Comparison of ENCODE assay signal across 1 cellular context in the genomic region with DNA sequence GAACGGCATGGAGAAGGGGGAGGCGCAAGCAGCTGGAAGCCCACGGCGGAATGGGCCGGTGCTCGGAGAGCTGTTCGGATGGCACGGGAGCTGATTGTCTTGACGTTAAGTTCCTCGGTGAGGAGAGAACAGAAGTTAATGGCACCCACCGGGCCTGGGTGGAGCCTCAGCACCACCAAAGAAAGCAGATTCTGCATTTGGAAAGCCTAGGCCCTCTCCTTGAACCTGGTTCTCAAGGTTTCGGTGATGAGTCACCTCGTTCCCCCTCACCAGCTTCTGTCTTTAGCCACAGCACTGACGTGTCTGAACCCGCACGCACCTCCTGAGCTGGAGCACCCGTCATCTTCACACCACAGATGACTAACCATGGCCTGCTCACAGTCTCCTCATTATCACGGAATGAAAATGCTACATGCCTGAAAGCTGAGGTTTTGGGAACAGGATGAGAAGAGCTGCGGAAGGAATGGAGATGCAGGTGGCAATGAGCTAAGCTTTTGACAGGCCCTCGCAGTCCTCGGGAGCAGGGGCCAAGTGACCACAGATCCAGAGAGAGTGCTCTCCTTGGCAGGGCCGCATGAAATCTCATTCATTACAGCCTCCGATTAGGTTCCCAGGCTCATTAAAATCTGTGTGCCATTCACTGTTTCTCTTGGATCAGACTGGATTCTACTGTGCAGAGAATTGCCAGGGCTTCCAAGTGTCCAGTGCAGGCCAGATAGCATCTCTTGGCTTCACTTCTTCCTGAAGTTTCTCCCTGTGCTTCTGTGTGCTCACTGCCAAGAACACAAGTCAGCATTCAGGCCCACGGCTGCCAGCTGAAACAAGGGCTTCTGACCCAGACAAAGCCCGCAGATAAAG.
TF ChIP-seq lines count a peak whose summit lies in the region.

No MANE protein-coding gene starts in this region.

TF ChIP-seq in K562, 482 proteins besides CTCF, POLR2A, EP300 and RAD21 (continued from another document and continues in another):
- TF ChIP-seq, protein P1, sequence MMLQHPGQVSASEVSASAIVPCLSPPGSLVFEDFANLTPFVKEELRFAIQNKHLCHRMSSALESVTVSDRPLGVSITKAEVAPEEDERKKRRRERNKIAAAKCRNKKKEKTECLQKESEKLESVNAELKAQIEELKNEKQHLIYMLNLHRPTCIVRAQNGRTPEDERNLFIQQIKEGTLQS (IDR thresholded peaks at IDR 0.05) = peak; percentile 95
- TF ChIP-seq, protein P1 (CRISPR knock-in tag; conservative IDR thresholded peaks at IDR 0.05) = peak; percentile 69; the same call in 1 of the 2 replicates
- TF ChIP-seq RBM22 (IDR thresholded peaks at IDR 0.05; ENCODE audit: low read depth, low read length, poor library complexity, severe bottlenecking) (no peak), ZNF175 (CRISPR knock-in tag; IDR thresholded peaks at IDR 0.05; ENCODE audit: low read depth) (no peak), BHLHE40 (IDR thresholded peaks at IDR 0.05; ENCODE audit: low read length) (peak; percentile 63), CSDE1 (IDR thresholded peaks at IDR 0.05) (no peak), MTA2 (IDR thresholded peaks at IDR 0.05; ENCODE audit: low read depth) (no peak), TRIM24 (IDR thresholded peaks at IDR 0.05) (0 out of 4 replicates have a peak, but pooled peaks of 1 of the 2 experiments have one; percentile 22), HNRNPL (IDR thresholded peaks at IDR 0.05; ENCODE audit: low read depth, low read length) (no peak), ATF7 (IDR thresholded peaks at IDR 0.05) (peak; percentile 56; the same call in 1 of the 2 replicates), SMARCA4 (IDR thresholded peaks at IDR 0.05) (peak; percentile 50; the same call in 1 of the 2 replicates), ZNF3 (CRISPR knock-in tag; IDR thresholded peaks at IDR 0.05) (no peak), ZNF197 (CRISPR knock-in tag; IDR thresholded peaks at IDR 0.05; ENCODE audit: low read depth) (no peak), SMARCE1 (IDR thresholded peaks at IDR 0.05) (peak; percentile 78), SIN3B (IDR thresholded peaks at IDR 0.05; ENCODE audit: low read depth) (no peak), KDM1A (IDR thresholded peaks at IDR 0.05) (no peak; a peak in 1 of 4 replicates), RBM15 (IDR thresholded peaks at IDR 0.05; ENCODE audit: insufficient read depth, low read length) (no peak), GABPB1 (CRISPR knock-in tag; IDR thresholded peaks at IDR 0.05) (0 out of 2 replicates have a peak, but pooled peaks have one; percentile 21), PURB (CRISPR knock-in tag; IDR thresholded peaks at IDR 0.05; ENCODE audit: low read depth) (no peak), MECOM (CRISPR knock-in tag; IDR thresholded peaks at IDR 0.05) (no peak)
- TF ChIP-seq, protein P2, sequence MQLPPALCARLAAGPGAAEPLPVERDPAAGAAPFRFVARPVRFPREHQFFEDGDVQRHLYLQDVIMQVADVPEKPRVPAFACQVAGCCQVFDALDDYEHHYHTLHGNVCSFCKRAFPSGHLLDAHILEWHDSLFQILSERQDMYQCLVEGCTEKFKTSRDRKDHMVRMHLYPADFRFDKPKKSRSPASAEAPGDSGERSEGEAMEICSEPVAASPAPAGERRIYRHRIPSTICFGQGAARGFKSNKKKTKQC (CRISPR knock-in tag; IDR thresholded peaks at IDR 0.05) = no peak
- TF ChIP-seq, protein P3, sequence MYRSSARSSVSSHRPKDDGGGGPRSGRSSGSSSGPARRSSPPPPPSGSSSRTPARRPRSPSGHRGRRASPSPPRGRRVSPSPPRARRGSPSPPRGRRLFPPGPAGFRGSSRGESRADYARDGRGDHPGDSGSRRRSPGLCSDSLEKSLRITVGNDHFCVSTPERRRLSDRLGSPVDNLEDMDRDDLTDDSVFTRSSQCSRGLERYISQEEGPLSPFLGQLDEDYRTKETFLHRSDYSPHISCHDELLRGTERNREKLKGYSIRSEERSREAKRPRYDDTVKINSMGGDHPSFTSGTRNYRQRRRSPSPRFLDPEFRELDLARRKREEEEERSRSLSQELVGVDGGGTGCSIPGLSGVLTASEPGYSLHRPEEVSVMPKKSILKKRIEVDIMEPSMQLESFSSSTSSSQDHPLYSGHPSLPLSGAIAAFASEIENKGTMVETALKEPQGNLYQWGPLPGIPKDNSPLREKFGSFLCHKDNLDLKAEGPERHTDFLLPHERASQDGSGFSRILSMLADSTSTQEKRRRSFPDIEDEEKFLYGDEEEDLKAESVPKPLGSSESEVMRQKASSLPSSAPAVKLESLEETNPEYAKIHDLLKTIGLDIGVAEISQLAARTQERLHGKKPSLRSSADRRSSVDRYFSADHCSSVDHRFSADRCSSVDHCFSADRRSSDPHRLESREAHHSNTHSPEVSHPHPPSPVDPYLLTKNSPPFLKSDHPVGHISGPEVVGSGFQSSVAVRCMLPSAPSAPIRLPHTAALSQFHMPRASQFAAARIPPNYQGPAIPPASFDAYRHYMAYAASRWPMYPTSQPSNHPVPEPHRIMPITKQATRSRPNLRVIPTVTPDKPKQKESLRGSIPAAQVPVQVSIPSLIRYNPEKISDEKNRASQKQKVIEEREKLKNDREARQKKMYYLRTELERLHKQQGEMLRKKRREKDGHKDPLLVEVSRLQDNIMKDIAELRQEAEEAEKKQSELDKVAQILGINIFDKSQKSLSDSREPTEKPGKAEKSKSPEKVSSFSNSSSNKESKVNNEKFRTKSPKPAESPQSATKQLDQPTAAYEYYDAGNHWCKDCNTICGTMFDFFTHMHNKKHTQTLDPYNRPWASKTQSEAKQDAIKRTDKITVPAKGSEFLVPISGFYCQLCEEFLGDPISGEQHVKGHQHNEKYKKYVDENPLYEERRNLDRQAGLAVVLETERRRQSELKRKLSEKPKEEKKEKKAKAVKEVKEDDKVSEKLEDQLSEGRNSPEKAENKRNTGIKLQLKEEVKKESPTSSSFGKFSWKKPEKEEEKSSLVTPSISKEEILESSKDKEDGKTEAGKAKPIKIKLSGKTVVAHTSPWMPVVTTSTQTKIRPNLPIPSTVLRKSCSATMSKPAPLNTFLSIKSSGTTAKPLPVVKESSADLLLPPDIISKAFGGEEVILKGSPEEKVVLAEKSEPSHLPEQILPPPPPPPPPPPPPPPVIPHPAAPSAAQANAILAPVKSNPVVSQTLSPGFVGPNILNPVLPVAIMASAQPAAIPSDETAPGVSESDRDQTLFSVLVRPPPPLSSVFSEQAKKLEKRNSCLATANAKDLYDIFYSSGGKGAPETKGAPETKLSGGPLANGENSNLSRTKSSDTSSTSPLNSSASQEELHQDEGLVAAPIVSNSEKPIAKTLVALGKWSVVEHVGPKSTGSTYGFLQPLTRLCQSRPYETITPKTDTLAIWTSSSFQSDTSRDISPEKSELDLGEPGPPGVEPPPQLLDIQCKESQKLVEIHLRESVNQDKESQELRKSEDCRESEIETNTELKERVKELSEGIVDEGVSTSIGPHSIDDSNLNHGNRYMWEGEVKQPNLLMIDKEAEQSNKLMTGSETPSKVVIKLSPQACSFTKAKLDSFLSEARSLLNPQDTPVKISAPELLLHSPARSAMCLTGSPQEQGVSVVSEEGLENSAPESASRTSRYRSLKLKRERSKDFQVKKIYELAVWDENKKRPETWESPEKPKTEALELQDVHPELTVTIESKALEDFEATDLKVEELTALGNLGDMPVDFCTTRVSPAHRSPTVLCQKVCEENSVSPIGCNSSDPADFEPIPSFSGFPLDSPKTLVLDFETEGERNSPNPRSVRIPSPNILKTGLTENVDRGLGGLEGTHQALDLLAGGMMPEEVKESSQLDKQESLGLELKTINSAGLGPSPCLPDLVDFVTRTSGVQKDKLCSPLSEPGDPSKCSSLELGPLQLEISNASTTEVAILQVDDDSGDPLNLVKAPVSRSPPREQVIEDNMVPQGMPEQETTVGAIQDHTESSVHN (IDR thresholded peaks at IDR 0.05; ENCODE audit: borderline replicate concordance in 1 of 2, low read depth in 1 of 2) = peak in 1 of 2 experiments; percentile 62; a peak in 2 of 4 replicates
- TF ChIP-seq, protein P4, sequence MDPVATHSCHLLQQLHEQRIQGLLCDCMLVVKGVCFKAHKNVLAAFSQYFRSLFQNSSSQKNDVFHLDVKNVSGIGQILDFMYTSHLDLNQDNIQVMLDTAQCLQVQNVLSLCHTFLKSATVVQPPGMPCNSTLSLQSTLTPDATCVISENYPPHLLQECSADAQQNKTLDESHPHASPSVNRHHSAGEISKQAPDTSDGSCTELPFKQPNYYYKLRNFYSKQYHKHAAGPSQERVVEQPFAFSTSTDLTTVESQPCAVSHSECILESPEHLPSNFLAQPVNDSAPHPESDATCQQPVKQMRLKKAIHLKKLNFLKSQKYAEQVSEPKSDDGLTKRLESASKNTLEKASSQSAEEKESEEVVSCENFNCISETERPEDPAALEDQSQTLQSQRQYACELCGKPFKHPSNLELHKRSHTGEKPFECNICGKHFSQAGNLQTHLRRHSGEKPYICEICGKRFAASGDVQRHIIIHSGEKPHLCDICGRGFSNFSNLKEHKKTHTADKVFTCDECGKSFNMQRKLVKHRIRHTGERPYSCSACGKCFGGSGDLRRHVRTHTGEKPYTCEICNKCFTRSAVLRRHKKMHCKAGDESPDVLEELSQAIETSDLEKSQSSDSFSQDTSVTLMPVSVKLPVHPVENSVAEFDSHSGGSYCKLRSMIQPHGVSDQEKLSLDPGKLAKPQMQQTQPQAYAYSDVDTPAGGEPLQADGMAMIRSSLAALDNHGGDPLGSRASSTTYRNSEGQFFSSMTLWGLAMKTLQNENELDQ (CRISPR knock-in tag; IDR thresholded peaks at IDR 0.05; ENCODE audit: borderline replicate concordance) = no peak
- TF ChIP-seq, protein P5, sequence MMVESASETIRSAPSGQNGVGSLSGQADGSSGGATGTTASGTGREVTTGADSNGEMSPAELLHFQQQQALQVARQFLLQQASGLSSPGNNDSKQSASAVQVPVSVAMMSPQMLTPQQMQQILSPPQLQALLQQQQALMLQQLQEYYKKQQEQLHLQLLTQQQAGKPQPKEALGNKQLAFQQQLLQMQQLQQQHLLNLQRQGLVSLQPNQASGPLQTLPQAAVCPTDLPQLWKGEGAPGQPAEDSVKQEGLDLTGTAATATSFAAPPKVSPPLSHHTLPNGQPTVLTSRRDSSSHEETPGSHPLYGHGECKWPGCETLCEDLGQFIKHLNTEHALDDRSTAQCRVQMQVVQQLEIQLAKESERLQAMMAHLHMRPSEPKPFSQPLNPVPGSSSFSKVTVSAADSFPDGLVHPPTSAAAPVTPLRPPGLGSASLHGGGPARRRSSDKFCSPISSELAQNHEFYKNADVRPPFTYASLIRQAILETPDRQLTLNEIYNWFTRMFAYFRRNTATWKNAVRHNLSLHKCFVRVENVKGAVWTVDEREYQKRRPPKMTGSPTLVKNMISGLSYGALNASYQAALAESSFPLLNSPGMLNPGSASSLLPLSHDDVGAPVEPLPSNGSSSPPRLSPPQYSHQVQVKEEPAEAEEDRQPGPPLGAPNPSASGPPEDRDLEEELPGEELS (CRISPR knock-in tag; IDR thresholded peaks at IDR 0.05; ENCODE audit: borderline replicate concordance) = no peak
- TF ChIP-seq, protein P6, sequence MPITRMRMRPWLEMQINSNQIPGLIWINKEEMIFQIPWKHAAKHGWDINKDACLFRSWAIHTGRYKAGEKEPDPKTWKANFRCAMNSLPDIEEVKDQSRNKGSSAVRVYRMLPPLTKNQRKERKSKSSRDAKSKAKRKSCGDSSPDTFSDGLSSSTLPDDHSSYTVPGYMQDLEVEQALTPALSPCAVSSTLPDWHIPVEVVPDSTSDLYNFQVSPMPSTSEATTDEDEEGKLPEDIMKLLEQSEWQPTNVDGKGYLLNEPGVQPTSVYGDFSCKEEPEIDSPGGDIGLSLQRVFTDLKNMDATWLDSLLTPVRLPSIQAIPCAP (CRISPR knock-in tag; IDR thresholded peaks at IDR 0.05; ENCODE audit: borderline replicate concordance) = no peak
- TF ChIP-seq, protein P7, sequence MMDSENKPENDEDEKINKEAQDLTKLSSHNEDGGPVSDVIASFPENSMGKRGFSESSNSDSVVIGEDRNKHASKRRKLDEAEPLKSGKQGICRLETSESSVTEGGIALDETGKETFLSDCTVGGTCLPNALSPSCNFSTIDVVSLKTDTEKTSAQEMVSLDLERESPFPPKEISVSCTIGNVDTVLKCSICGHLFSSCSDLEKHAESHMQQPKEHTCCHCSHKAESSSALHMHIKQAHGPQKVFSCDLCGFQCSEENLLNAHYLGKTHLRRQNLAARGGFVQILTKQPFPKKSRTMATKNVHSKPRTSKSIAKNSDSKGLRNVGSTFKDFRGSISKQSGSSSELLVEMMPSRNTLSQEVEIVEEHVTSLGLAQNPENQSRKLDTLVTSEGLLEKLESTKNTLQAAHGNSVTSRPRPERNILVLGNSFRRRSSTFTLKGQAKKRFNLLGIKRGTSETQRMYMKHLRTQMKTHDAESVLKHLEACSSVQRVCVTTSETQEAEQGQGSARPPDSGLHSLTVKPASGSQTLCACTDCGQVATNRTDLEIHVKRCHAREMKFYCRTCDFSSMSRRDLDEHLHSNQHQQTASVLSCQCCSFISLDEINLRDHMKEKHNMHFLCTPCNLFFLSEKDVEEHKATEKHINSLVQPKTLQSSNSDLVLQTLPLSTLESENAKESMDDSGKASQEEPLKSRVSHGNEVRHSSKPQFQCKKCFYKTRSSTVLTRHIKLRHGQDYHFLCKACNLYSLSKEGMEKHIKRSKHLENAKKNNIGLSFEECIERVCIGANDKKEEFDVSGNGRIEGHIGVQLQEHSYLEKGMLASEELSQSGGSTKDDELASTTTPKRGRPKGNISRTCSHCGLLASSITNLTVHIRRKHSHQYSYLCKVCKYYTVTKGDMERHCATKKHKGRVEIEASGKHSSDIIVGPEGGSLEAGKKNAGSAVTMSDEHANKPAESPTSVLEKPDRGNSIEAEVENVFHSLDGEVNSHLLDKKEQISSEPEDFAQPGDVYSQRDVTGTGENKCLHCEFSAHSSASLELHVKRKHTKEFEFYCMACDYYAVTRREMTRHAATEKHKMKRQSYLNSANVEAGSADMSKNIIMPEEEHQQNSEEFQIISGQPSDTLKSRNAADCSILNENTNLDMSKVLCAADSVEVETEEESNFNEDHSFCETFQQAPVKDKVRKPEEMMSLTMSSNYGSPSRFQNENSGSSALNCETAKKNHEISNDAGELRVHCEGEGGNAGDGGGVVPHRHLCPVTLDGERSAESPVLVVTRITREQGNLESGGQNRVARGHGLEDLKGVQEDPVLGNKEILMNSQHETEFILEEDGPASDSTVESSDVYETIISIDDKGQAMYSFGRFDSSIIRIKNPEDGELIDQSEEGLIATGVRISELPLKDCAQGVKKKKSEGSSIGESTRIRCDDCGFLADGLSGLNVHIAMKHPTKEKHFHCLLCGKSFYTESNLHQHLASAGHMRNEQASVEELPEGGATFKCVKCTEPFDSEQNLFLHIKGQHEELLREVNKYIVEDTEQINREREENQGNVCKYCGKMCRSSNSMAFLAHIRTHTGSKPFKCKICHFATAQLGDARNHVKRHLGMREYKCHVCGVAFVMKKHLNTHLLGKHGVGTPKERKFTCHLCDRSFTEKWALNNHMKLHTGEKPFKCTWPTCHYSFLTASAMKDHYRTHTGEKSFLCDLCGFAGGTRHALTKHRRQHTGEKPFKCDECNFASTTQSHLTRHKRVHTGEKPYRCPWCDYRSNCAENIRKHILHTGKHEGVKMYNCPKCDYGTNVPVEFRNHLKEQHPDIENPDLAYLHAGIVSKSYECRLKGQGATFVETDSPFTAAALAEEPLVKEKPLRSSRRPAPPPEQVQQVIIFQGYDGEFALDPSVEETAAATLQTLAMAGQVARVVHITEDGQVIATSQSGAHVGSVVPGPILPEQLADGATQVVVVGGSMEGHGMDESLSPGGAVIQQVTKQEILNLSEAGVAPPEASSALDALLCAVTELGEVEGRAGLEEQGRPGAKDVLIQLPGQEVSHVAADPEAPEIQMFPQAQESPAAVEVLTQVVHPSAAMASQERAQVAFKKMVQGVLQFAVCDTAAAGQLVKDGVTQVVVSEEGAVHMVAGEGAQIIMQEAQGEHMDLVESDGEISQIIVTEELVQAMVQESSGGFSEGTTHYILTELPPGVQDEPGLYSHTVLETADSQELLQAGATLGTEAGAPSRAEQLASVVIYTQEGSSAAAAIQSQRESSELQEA (IDR thresholded peaks at IDR 0.05; ENCODE audit: low read depth) = no peak
